Comparison of ENCODE assay signal across 25 cellular contexts in the genomic region with DNA sequence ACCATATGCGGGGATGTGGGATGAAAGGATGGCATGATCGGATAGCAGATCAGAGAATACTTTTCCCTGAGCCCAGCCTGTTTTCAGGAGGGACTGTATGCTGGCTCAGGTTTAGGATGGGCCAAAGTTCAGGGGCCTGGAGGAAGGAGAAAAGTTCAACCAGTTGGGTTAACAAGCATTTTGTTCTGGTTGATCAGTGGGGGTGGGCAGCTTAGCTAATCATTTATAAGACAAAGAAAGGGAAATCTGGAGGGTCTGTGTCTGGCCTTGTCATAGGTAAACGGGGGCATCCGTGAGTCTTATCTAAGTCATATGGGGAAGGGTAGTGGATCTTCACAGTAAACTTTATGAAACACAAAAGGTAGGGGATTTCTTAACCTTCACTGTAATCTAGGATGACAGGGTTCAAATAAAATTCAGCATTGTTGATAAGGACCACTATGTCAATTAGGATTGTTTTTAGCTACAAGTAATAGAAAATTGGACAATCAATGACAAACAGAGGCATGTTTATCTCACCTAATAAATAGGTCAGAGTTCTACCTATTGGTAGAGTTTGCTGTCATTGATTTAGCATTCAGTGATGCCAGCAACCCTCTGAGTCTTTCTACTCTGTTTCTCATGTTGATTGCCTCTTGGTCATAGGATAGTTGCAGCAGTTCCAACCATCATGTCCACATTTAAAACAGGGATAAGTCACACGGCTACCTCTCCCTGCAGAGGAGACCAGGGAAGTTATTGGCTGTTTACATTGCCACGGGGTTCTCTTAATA. TPM values are rescaled to one million over a fixed set of nuclear protein-coding genes. Genes with fewer than 3 reads are reported as not detected.
"Had no signal": no experiment of that assay in that cellular context is flagged by ENCODE, and none has a peak within 500 bp of the region (broad histone marks: within the 10 kb centered on the region; RNA-seq: fewer than 3 reads in every experiment).

No MANE protein-coding gene starts in this region.

- H3K27me3 Mint-ChIP-seq: activated CD8-positive, alpha-beta T cell treated with anti-CD3 and anti-CD28 coated beads for 36 hours; activated naive CD8-positive, alpha-beta T cell treated with anti-CD3 and anti-CD28 coated beads, Interleukin-2, amount 10 ng/mL, durations not matched to agents 7 days and 5 days had no signal

- H3K9me3 ChIP-seq: adrenal gland, SK-N-SH had no signal

- H3K27ac ChIP-seq: adrenal gland, KMS-11, VCaP had no signal

- H3K4me3 Mint-ChIP-seq: activated CD8-positive, alpha-beta T cell treated with anti-CD3 and anti-CD28 coated beads for 36 hours; activated naive CD8-positive, alpha-beta T cell treated with anti-CD3 and anti-CD28 coated beads, Interleukin-2, amount 10 ng/mL, durations not matched to agents 7 days and 5 days had no signal

- ATAC-seq: activated CD8-positive, alpha-beta T cell treated with anti-CD3 and anti-CD28 coated beads for 36 hours; Panc1; Right ventricle myocardium inferior had no signal

- H3K9ac ChIP-seq: KMS-11, SK-N-SH had no signal

- H3K4me2 ChIP-seq: KMS-11, SK-N-SH had no signal

- H3K9me3 Mint-ChIP-seq: activated CD8-positive, alpha-beta T cell treated with anti-CD3 and anti-CD28 coated beads for 36 hours had no signal

- H3K9me2 ChIP-seq: SK-N-SH had no signal

- H3K4me1 Mint-ChIP-seq: activated naive CD8-positive, alpha-beta T cell treated with anti-CD3 and anti-CD28 coated beads, Interleukin-2, amount 10 ng/mL, durations not matched to agents 7 days and 5 days had no signal

- H3K4me3 ChIP-seq: adrenal gland had no signal

- DNase-seq: activated CD4-positive, alpha-beta T cell treated with anti-CD3 and anti-CD28 coated beads, Interleukin-2, amount 50 U/mL, for 1 hour; activated CD4-positive, CD25-positive, alpha-beta regulatory T cell; activated CD8-positive, alpha-beta memory T cell treated with anti-CD3 and anti-CD28 coated beads, Interleukin-2, amount 50 U/mL, for 4 hours; activated CD8-positive, alpha-beta T cell treated with anti-CD3 and anti-CD28 coated beads for 36 hours; activated naive CD4-positive, alpha-beta T cell treated with anti-CD3 and anti-CD28 coated beads, Interleukin-2, amount 50 U/mL, for 16 hours; activated naive CD8-positive, alpha-beta T cell treated with anti-CD3 and anti-CD28 coated beads, Interleukin-2, amount 10 ng/mL, durations not matched to agents 7 days and 5 days; adrenal gland; anterior cingulate cortex; MM.1S; NCI-H1105 treated with DMSO at 0.1 percent for 48 hours; NCI-H1436 treated with DMSO at 0.1 percent for 48 hours; NCI-H187; NCI-H2081; NCI-H510A treated with DMSO at 0.1 percent for 48 hours; NCI-H69; NK-92 treated with Interleukin-12 subunit alpha and Interleukin-12 subunit beta, amount 100 ng/mL, for 24 hours; OCI-M1; RPMI8226; SK-N-SH; T-helper 1 cell had no signal

- H3K36me3 ChIP-seq: adrenal gland had no signal

- H3K27ac Mint-ChIP-seq: activated CD8-positive, alpha-beta T cell treated with anti-CD3 and anti-CD28 coated beads for 36 hours; activated naive CD8-positive, alpha-beta T cell treated with anti-CD3 and anti-CD28 coated beads, Interleukin-2, amount 10 ng/mL, durations not matched to agents 7 days and 5 days had no signal

- H3K27me3 ChIP-seq: adrenal gland had no signal

RNA-seq across cellular contexts. Expression of gene TMEM100, which starts 39.6 kb away (rescaled TPM):
- total RNA-seq: activated CD8-positive, alpha-beta T cell treated with anti-CD3 and anti-CD28 coated beads for 36 hours; activated naive CD8-positive, alpha-beta T cell treated with anti-CD3 and anti-CD28 coated beads, Interleukin-2, amount 10 ng/mL, durations not matched to agents 7 days and 5 days; T-helper 2 cell treated with Interferon-gamma antibody and Interleukin-4, amounts not matched to agents 100 ng/mL and 5 ng/mL, for 36 hours had no signal
